34 cellular contexts compared by ENCODE assay signal in the genomic region with DNA sequence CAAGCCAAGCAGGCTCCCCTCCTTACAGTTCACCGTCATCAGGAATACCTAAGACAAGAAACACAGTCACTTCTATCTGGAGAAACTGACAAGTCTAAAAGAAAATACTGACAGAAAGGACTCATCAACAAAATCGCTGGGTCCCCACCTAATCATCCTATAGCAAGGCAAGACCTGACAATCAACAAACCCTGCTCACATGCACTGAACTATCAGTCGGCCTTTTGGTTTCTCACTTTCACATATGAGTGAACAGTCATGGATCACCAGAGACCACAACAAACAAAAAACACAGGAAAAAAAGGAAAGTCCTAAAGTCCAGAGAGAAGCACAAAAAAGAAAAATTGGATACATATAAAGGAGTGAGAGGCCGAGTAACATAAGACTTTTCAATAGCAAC.
"Had no signal": no experiment of that assay in that cellular context is flagged by ENCODE, and none has a peak within 500 bp of the region (broad histone marks: within the 10 kb centered on the region; RNA-seq: fewer than 3 reads in every experiment).

No MANE protein-coding gene starts in this region.

- H3K4me3 ChIP-seq: MG63, Peyer's patch, SJCRH30, SK-N-MC had no signal

- ATAC-seq: PC-3, Right ventricle myocardium inferior, SK-N-SH treated with all-trans-retinoic acid at 6 μM for 48 hours, T-cell had no signal

- DNase-seq: Kasumi-1, MG63, NCI-H1048, NCI-H1092 treated with DMSO at 0.1 percent for 48 hours, NCI-H1105 treated with DMSO at 0.1 percent for 48 hours, NCI-H1417, NCI-H1436, NCI-H146, NCI-H1694, NCI-H187, NCI-H1930, NCI-H2029 treated with DMSO at 0.1 percent for 48 hours, NCI-H2081 treated with DMSO at 0.1 percent for 48 hours, NCI-H2107, NCI-H2171, NCI-H226, NCI-H446 treated with DMSO at 0.1 percent for 48 hours, NCI-H510A, NCI-H524, NCI-H526, NCI-H69, NCI-H748 treated with DMSO at 0.1 percent for 48 hours, NCI-H82, OCI-M1, PC-3, Peyer's patch, RPMI8226, SHP77, SIG-M5, SJCRH30, T-cell had no signal

- H3K27ac ChIP-seq: Peyer's patch, SJCRH30, SK-N-MC had no signal

- H3K4me1 ChIP-seq: Peyer's patch, SJCRH30 had no signal

- H3K36me3 ChIP-seq: MG63, Peyer's patch, SJCRH30 had no signal

- H3K27me3 ChIP-seq: MG63, Peyer's patch, SJCRH30 had no signal

- H3K9me3 ChIP-seq: MG63, Peyer's patch, SJCRH30 had no signal
